Comparison of ENCODE assay signal across 18 cellular contexts in the genomic region with DNA sequence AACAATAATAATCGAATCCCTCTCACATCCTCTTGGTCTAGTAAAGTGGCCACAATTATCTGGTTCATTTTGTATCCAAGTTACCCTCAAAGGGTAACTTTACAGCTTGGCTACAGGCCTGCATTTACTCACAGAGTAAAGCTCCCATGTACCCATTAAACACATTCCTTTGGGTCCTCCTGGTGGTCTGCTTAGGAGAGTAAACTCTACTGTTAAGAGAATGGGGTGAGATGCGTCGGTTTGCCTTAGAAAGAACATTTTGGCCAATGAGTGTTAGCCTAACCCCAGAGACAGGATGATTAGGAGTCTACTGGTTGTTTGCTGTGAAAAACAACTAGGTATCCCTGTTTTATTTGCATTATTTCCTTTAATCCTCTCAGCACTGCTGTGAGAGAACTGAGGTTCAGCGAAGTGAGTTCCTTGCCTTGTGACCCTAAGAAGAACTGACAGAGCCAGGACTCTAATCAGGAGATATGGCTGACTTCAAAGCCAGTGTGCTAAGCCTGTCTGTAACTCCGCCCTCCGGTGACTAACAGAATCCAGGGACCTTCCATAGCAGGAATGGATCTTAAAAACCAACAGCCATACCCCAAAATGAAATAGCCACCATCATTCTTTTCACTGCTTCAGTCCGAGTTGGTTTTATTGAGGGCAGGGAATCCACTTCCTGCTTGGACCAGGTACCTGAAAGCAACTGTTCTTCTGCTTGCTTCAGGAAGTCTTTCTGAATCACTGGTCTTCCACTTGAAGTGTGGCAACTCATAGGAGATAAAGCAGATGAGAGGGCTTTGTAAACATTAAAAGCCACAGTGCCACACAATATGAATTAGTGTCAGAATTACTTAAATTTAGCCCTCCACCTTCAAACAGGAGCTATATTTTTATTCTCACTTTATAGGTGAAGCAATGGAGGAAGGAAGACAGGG.
"Had no signal": no experiment of that assay in that cellular context is flagged by ENCODE, and none has a peak within 500 bp of the region (broad histone marks: within the 10 kb centered on the region; RNA-seq: fewer than 3 reads in every experiment).

No MANE protein-coding gene starts in this region.

- H3K4me1 Mint-ChIP-seq: brain; immature natural killer cell; naive B cell; stimulated activated memory B cell treated with anti-CD40 and anti-IgM and Interleukin-4, amounts not matched to agents 10 μg/mL and 1 μg/mL and 100 μg/mL, for 72 hours had no signal

- H3K4me3 Mint-ChIP-seq: activated naive CD8-positive, alpha-beta T cell; brain; immature natural killer cell; naive B cell; stimulated activated memory B cell treated with anti-CD40 and anti-IgM and Interleukin-4, amounts not matched to agents 10 μg/mL and 1 μg/mL and 100 μg/mL, for 72 hours had no signal

- ATAC-seq: left cardiac atrium; lower lobe of right lung; stimulated activated memory B cell treated with anti-CD40 and anti-IgM and Interleukin-4, amounts not matched to agents 10 μg/mL and 1 μg/mL and 100 μg/mL, for 72 hours had no signal

- H3K27ac Mint-ChIP-seq: activated naive CD8-positive, alpha-beta T cell; brain; immature natural killer cell; naive B cell; stimulated activated memory B cell treated with anti-CD40 and anti-IgM and Interleukin-4, amounts not matched to agents 10 μg/mL and 1 μg/mL and 100 μg/mL, for 72 hours had no signal

- H3K27me3 Mint-ChIP-seq: naive B cell; stimulated activated memory B cell treated with anti-CD40 and anti-IgM and Interleukin-4, amounts not matched to agents 10 μg/mL and 1 μg/mL and 100 μg/mL, for 72 hours had no signal

- H3K9me3 Mint-ChIP-seq: brain; stimulated activated memory B cell treated with anti-CD40 and anti-IgM and Interleukin-4, amounts not matched to agents 10 μg/mL and 1 μg/mL and 100 μg/mL, for 72 hours had no signal

- H3K4me3 ChIP-seq: lower lobe of right lung, tibial artery, uterus had no signal

- FAIRE-seq: TTC549 had no signal

- H3K27ac ChIP-seq: lower lobe of right lung, tibial artery, uterus had no signal

- H3K36me3 ChIP-seq: lower lobe of right lung, tibial artery, uterus had no signal

- H3K36me3 Mint-ChIP-seq: activated naive CD8-positive, alpha-beta T cell; brain; immature natural killer cell; naive B cell; stimulated activated memory B cell treated with anti-CD40 and anti-IgM and Interleukin-4, amounts not matched to agents 10 μg/mL and 1 μg/mL and 100 μg/mL, for 72 hours had no signal

- H3K4me1 ChIP-seq: lower lobe of right lung, tibial artery, uterus had no signal

- DNase-seq: activated CD4-positive, alpha-beta T cell treated with anti-CD3 and anti-CD28 coated beads, Interleukin-2, amount 50 U/mL, for 1 hour; activated CD8-positive, alpha-beta memory T cell treated with anti-CD3 and anti-CD28 coated beads for 24 hours; activated gamma-delta T cell treated with Interleukin-2 at 50 U/mL for 16 hours; amygdala; effector CD8-positive, alpha-beta T cell; foreskin melanocyte; immature natural killer cell; left cardiac atrium; lower lobe of right lung; naive B cell; stimulated activated CD4-positive, alpha-beta T cell treated with anti-CD3 and anti-CD28 coated beads, Interleukin-2, amount 100 ng/mL, for 48 hours; T-helper 2 cell; tibial artery; uterus had no signal

- H3K9me3 ChIP-seq: lower lobe of right lung, tibial artery, uterus had no signal
